In the genomic region with DNA sequence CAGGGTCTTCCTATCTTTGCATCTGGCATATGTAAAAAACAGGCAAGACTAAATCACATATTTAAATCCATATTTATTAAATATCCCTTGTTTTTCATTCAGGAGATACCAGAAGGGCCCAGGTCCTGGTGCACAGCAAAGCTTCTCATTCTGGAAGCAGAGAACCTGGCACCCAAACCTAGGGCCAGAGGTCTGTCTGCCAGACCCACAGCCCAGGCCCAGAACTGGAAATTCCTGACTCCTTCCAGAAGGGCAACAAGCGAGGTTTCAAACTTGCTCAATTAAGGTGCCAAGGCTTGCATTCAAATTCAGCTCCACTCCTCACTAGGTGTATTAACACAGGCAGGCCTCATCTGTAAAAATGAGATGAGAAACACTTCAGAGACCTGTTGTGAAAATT, we compare ENCODE assay signal across 1 cellular context.
TF ChIP-seq lines count a peak whose summit lies in the region.

No MANE protein-coding gene starts in this region.

TF ChIP-seq in GM12878, 131 proteins besides CTCF, POLR2A, EP300 and RAD21:
- TF ChIP-seq MYB (IDR thresholded peaks at IDR 0.05; ENCODE audit: borderline replicate concordance, low read depth, low read length) = no peak
TF ChIP-seq in GM12878: peak in this region for 0.
